ENCODE assay signal across 8 cellular contexts in genomic region chr3:194632983-194633348, GRCh38. TPM values are rescaled to one million over a fixed set of nuclear protein-coding genes. Genes with fewer than 3 reads are reported as not detected.
DNase-seq lines count a peak whose midpoint lies in the region; ATAC-seq and FAIRE-seq lines count a peak whose summit lies in the region.

No MANE protein-coding gene starts in this region.

- no CpG with 5 or more reads among the region's 50 CpGs for WGBS in iPS DF 6.9 (ENCODE audit: insufficient coverage, insufficient read length)
- WGBS in small intestine, 3 donors: 1 to 2% (median 1%) methylated on average over 39 to 50 of the region's 50 CpGs

- peak overlapping the region; percentile 88 for H3K4me3 Mint-ChIP-seq in activated T-cell treated with anti-CD3 and anti-CD28 coated beads, Interleukin-2, amount 50 U/mL, for 72 hours

- H3K4me1 Mint-ChIP-seq in activated T-cell treated with anti-CD3 and anti-CD28 coated beads, Interleukin-2, amount 50 U/mL, for 72 hours (ENCODE audit: low read depth): no peaks in the 10 kb centered on the region

- H3K36me3 Mint-ChIP-seq in activated T-cell treated with anti-CD3 and anti-CD28 coated beads, Interleukin-2, amount 50 U/mL, for 72 hours (ENCODE audit: insufficient read depth in 2 of 2): peaks cover 0 to under 1% of the 10 kb centered on the region in 2 donors

- peak overlapping the region; percentile 43; the same call in 1 of the 2 replicates for H3K4me3 ChIP-seq in iPS DF 6.9 (ENCODE audit: low read length)
- peak overlapping the region; percentile 72 to 80 for H3K4me3 ChIP-seq in small intestine (ENCODE audit: low read depth in 1 of 2, low read length in 2 of 2)

- H3K27me3 ChIP-seq in iPS DF 6.9 (ENCODE audit: control insufficient read depth, insufficient read depth, low read length) (no peaks in the 10 kb centered on the region), small intestine (ENCODE audit: control insufficient read depth in 2 of 2, insufficient read depth in 2 of 2, low read length in 2 of 2) (no peaks in the 10 kb centered on the region)

- H3K9me3 ChIP-seq in iPS DF 6.9 (ENCODE audit: control insufficient read depth, insufficient read depth, low read length): no peaks in the 10 kb centered on the region; the same call in 1 of the 2 replicates
- H3K9me3 ChIP-seq in small intestine (ENCODE audit: control insufficient read depth, low read depth): no peaks in the 10 kb centered on the region

- H3K27me3 Mint-ChIP-seq in activated T-cell treated with anti-CD3 and anti-CD28 coated beads, Interleukin-2, amount 50 U/mL, for 72 hours (ENCODE audit: low read depth): no peaks in the 10 kb centered on the region

- H3K4me1 ChIP-seq in iPS DF 6.9 (ENCODE audit: control insufficient read depth, insufficient read depth, low read length) (peaks cover 2% of the 10 kb centered on the region; the same call in 1 of the 2 replicates), small intestine (ENCODE audit: control insufficient read depth in 2 of 2, insufficient read depth in 1 of 2, low read depth in 1 of 2, low read length in 1 of 2) (no peaks in the 10 kb centered on the region)

- FAIRE-seq in small intestine (lab: Jason Lieb, UNC): no peak

- H3K9me3 Mint-ChIP-seq in activated T-cell treated with anti-CD3 and anti-CD28 coated beads, Interleukin-2, amount 50 U/mL, for 72 hours: no peaks in the 10 kb centered on the region

- DNase-seq in GM04504 (ENCODE audit: low read depth) (peak; percentile 3), HPDE6-E6E7 (ENCODE audit: extremely low spot score) (peak; percentile 45), iPS DF 6.9 (ENCODE audit: low read depth, low spot score) (no peak), small intestine (no peak), A172 (ENCODE audit: low spot score) (no peak)
- no peak for DNase-seq in activated T-cell treated with anti-CD3 and anti-CD28 coated beads, Interleukin-2, amount 50 U/mL, for 72 hours
- no peak for DNase-seq in stimulated activated naive CD4-positive, alpha-beta T cell treated with Interleukin-2 at 50 U/mL for 16 hours (lab: John Stamatoyannopoulos, UW)

- H3K36me3 ChIP-seq in iPS DF 6.9 (ENCODE audit: control insufficient read depth, insufficient read depth, low read length): peaks cover 12% of the 10 kb centered on the region
- no peaks in the 10 kb centered on the region for H3K36me3 ChIP-seq in small intestine (ENCODE audit: control insufficient read depth in 2 of 2, insufficient read depth in 2 of 2, low read length in 2 of 2)

- H3K27ac Mint-ChIP-seq in activated T-cell treated with anti-CD3 and anti-CD28 coated beads, Interleukin-2, amount 50 U/mL, for 72 hours: no peak overlapping the region

- peak; percentile 61 for ATAC-seq in GM21381 (IDR thresholded peaks at IDR 0.05; ENCODE audit: unreplicated experiment)
- ATAC-seq in activated T-cell treated with anti-CD3 and anti-CD28 coated beads, Interleukin-2, amount 50 U/mL, for 72 hours (replicated peaks in 1 of 2): peak; percentile 76 to 77

- H3K27ac ChIP-seq in iPS DF 6.9 (ENCODE audit: low read length): no peak overlapping the region
- H3K27ac ChIP-seq in small intestine (ENCODE audit: low read depth in 1 of 2, low read length in 1 of 2): peak overlapping the region in 1 of 2 donors; percentile 73

RNA-seq across cellular contexts. Expression of gene TMEM44, which starts 0.3 kb away (rescaled TPM):
- 10 to 100 TPM; 11.9 to 19.6 TPM for total RNA-seq in activated T-cell treated with anti-CD3 and anti-CD28 coated beads, Interleukin-2, amount 50 U/mL, for 72 hours
- polyA plus RNA-seq in small intestine: 10 to 100 TPM in 1 of 3 donors, 1 to 10 TPM in 2; 2.7 to 12.2 (median 3.6) TPM
- total RNA-seq in A172 (2014; rRNA removed; shearing (Covaris generic)): 14.2 and 15.4 TPM in 2 replicates

RNA-seq across cellular contexts. Expression of gene LSG1, which starts 39.0 kb away (rescaled TPM):
- total RNA-seq in activated T-cell treated with anti-CD3 and anti-CD28 coated beads, Interleukin-2, amount 50 U/mL, for 72 hours: 10 to 100 TPM; 38.3 to 43.4 TPM
- polyA plus RNA-seq in small intestine: 10 to 100 TPM; 17.7 to 23.2 (median 20.7) TPM
- 55.1 and 72.7 TPM in 2 replicates for total RNA-seq in A172 (2014; rRNA removed; shearing (Covaris generic))

RNA-seq across cellular contexts. Expression of gene FAM43A, which starts 52.7 kb away (rescaled TPM):
- 10 to 100 TPM in 1 of 2 donors, 1 to 10 TPM in 1; 5.4 to 13.4 TPM for total RNA-seq in activated T-cell treated with anti-CD3 and anti-CD28 coated beads, Interleukin-2, amount 50 U/mL, for 72 hours
- 1 to 10 TPM in 2 of 3 donors, under 1 TPM in 1; 0.45 to 9.8 (median 1.6) TPM for polyA plus RNA-seq in small intestine
- total RNA-seq in A172 (2014; rRNA removed; shearing (Covaris generic)): 8.2 and 10.4 TPM in 2 replicates

Comparison
In these comparisons a context has a peak if more than half of its experiments do, and no peak if none do; other contexts are left out.
1. DNase-seq: peak in GM04504 (single experiment) and HPDE6-E6E7 (single experiment); none in activated T-cell treated with anti-CD3 and anti-CD28 coated beads, Interleukin-2, amount 50 U/mL, for 72 hours (0 of 2), iPS DF 6.9 (single experiment), small intestine (single experiment), A172 (single experiment) and stimulated activated naive CD4-positive, alpha-beta T cell treated with Interleukin-2 at 50 U/mL for 16 hours (single experiment).